Comparison of ENCODE assay signal across 12 cellular contexts in the genomic region with DNA sequence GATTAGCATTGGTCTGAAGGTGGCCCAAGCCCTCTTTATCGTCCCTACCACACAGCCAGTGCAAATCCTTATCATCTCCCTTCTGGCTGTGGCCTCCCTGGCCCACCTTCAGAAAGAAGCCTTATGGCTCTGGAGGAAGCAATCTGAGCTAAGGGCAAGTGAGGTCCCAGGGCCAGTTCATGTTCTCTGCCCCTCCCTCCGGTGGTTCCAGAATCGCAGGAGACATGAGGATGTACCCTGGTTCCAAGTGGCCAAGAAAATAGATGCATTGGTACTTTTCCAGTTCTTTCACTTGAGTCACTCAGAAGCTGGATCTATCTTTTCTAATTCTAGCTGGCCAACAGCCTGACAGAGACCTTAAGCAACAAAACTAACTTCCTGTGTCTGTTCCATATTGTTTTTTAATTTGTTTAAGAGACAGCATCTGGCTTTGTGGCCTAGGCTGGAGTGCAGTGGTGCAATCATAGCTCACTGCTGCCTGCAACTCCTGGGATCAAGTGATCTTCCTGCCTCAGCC.
A peak's percentile ranks its signal among the peaks of the same experiment; 100 is the strongest.
DNase-seq lines count a peak whose midpoint lies in the region; ATAC-seq, FAIRE-seq and TF ChIP-seq lines count a peak whose summit lies in the region.
"Had no signal": no experiment of that assay in that cellular context is flagged by ENCODE, and none has a peak within 500 bp of the region (broad histone marks: within the 10 kb centered on the region; RNA-seq: fewer than 3 reads in every experiment).

No MANE protein-coding gene starts in this region.

- CTCF ChIA-PET in K562 (lab: Yijun Ruan, JAX; ENCODE audit: low intra/inter-chr PET ratio) = no interaction called here
- CTCF ChIA-PET in HepG2 (lab: Yijun Ruan, JAX; ENCODE audit: low intra/inter-chr PET ratio, low total read pairs) = no interaction called here
- CTCF ChIA-PET in activated CD4-positive, alpha-beta memory T cell treated with anti-CD3 and anti-CD28 coated beads for 36 hours (lab: Charles Lee) = no interaction called here

- H3K9ac ChIP-seq in K562 (ENCODE audit: insufficient read depth in 1 of 2, low read depth in 2 of 2, low read length in 2 of 2) (no peak overlapping the region), HepG2 (ENCODE audit: insufficient read depth, low read depth, low read length) (no peak overlapping the region)

- H3K9me3 Mint-ChIP-seq in activated CD4-positive, alpha-beta memory T cell treated with anti-CD3 and anti-CD28 coated beads for 36 hours = no peaks in the 10 kb centered on the region
- H3K9me3 Mint-ChIP-seq: effector memory CD8-positive, alpha-beta T cell had no signal

- H3K27me3 Mint-ChIP-seq in activated CD4-positive, alpha-beta memory T cell treated with anti-CD3 and anti-CD28 coated beads for 36 hours = peaks cover 13% of the 10 kb centered on the region

- intact Hi-C loops in Right ventricle myocardium inferior (cut with DNase I) = no loop called here
- intact Hi-C loops in cardiac septum (cut with DNase I) = no loop called here
- intact Hi-C loops in K562 (cut with micrococcal nuclease) = no loop called here
- intact Hi-C loops in HepG2 (cut with micrococcal nuclease; ENCODE audit: unreplicated experiment) = no loop called here
- intact Hi-C loops in uterus (cut with DNase I; ENCODE audit: low total_unique reads) = no loop called here
- intact Hi-C loops in activated CD4-positive, alpha-beta memory T cell treated with anti-CD3 and anti-CD28 coated beads for 36 hours (cut with micrococcal nuclease) = no loop called here

- H3K4me1 Mint-ChIP-seq in activated CD4-positive, alpha-beta memory T cell treated with anti-CD3 and anti-CD28 coated beads for 36 hours (ENCODE audit: low read depth) = no peaks in the 10 kb centered on the region

- no peaks in the 10 kb centered on the region for H3K36me3 Mint-ChIP-seq in activated CD4-positive, alpha-beta memory T cell treated with anti-CD3 and anti-CD28 coated beads for 36 hours

- no peaks in the 10 kb centered on the region for H3K27me3 ChIP-seq in K562 (ENCODE audit: control insufficient read depth in 2 of 2, insufficient read depth in 2 of 2, low read length in 2 of 2)
- no peaks in the 10 kb centered on the region for H3K27me3 ChIP-seq in HepG2 (ENCODE audit: control insufficient read depth in 1 of 2, insufficient read depth in 2 of 2, low read length in 2 of 2)
- H3K27me3 ChIP-seq in uterus = no peaks in the 10 kb centered on the region
- H3K27me3 ChIP-seq: right lobe of liver had no signal

- no peaks in the 10 kb centered on the region for H3K9me1 ChIP-seq in K562 (ENCODE audit: control insufficient read depth, insufficient read depth, low read length)

- H4K20me1 ChIP-seq in K562 (replicated peaks; ENCODE audit: control insufficient read depth, insufficient read depth, low read length) (peaks cover 7% of the 10 kb centered on the region; the same call in 1 of the 2 replicates), HepG2 (ENCODE audit: insufficient read depth, low read length) (no peaks in the 10 kb centered on the region)

- in situ Hi-C loops in K562 (cut with MboI) (no loop called here), HepG2 (cut with HindIII; ENCODE audit: extremely low pct_ligation_motif_present, low pct_unique_long_range_greater_than_20kb) (no loop called here)

- TF ChIP-seq RAD21 in K562 (CRISPR knock-in tag; conservative IDR thresholded peaks at IDR 0.05 in 1 of 2, IDR thresholded peaks at IDR 0.05 in 1 of 2) = peak; percentile 11 to 25; a peak in 3 of 4 replicates
- TF ChIP-seq RAD21 in HepG2 (CRISPR knock-in tag; IDR thresholded peaks at IDR 0.05) = no peak

- H3K27ac Mint-ChIP-seq in activated CD4-positive, alpha-beta memory T cell treated with anti-CD3 and anti-CD28 coated beads for 36 hours = no peak overlapping the region
- H3K27ac Mint-ChIP-seq: effector memory CD8-positive, alpha-beta T cell; WTC11 had no signal

- peak; percentile 83 for ATAC-seq in Right ventricle myocardium inferior
- ATAC-seq in K562 = peak; percentile 99
- no peak for ATAC-seq in HepG2
- ATAC-seq: effector memory CD8-positive, alpha-beta T cell; WTC11 had no signal

- H3K9me3 ChIP-seq in K562 (replicated peaks; ENCODE audit: control insufficient read depth, insufficient read depth, low read depth, low read length) (no peaks in the 10 kb centered on the region; the same call in 1 of the 2 replicates), HepG2 (ENCODE audit: low read length) (no peaks in the 10 kb centered on the region), uterus (no peaks in the 10 kb centered on the region)
- H3K9me3 ChIP-seq: right lobe of liver had no signal

- H3K4me1 ChIP-seq in K562 (replicated peaks in 1 of 2; ENCODE audit: control insufficient read depth in 2 of 2, insufficient read depth in 2 of 2, low read length in 2 of 2) (peaks cover 3 to 26% of the 10 kb centered on the region in 2 experiments; a peak in 4 of 5 replicates), HepG2 (ENCODE audit: insufficient read depth, low read length) (peaks cover 47% of the 10 kb centered on the region), uterus (no peaks in the 10 kb centered on the region)
- H3K4me1 ChIP-seq: right lobe of liver had no signal

- H3K4me2 ChIP-seq in K562 (ENCODE audit: insufficient read depth, low read length) (peak overlapping the region; percentile 12; the same call in 1 of the 2 replicates), HepG2 (ENCODE audit: low read depth, low read length) (no peak overlapping the region)

- POLR2A ChIA-PET in K562 (lab: Yijun Ruan, JAX) = interaction anchor here (0.5 to 1.7 kb wide), 7 partner anchors 9 to 311 kb away, joined by 3 to 4 read pairs (median 4); no protein-coding TSS in a partner anchor
- POLR2A ChIA-PET in HepG2 (lab: Yijun Ruan, JAX) = interaction anchor here (1.3 kb wide), 1 partner anchor 9 kb away, joined by 6 read pairs; no protein-coding TSS in a partner anchor
- POLR2A ChIA-PET in activated CD4-positive, alpha-beta memory T cell treated with anti-CD3 and anti-CD28 coated beads for 36 hours (lab: Charles Lee) = no interaction called here

- H3K79me2 ChIP-seq in K562 (ENCODE audit: control insufficient read depth, insufficient read depth, low read length) (no peaks in the 10 kb centered on the region), HepG2 (ENCODE audit: insufficient read depth, low read length) (peaks cover 24% of the 10 kb centered on the region)

- H3K4me3 ChIP-seq in K562 = no peak overlapping the region
- H3K4me3 ChIP-seq in HepG2 (replicated peaks in 1 of 3; ENCODE audit: insufficient read depth in 1 of 3, low read depth in 2 of 3, low read length in 3 of 3) = no peak overlapping the region
- H3K4me3 ChIP-seq in uterus = no peak overlapping the region
- H3K4me3 ChIP-seq: right lobe of liver had no signal

- DNase-seq in Right ventricle myocardium inferior (ENCODE audit: missing footprints) = no peak
- DNase-seq in cardiac septum (ENCODE audit: low spot score) = no peak
- peak; percentile 73 to 91 (median 82) for DNase-seq in K562 (ENCODE audit: extremely low read depth in 1 of 4, low spot score in 3 of 4)
- no peak for DNase-seq in HepG2 (ENCODE audit: low spot score)
- no peak for DNase-seq in uterus
- DNase-seq in activated CD4-positive, alpha-beta memory T cell treated with anti-CD3 and anti-CD28 coated beads for 36 hours = no peak
- DNase-seq in DMS 273 treated with DMSO at 0.1 percent for 48 hours (lab: John Stamatoyannopoulos, UW) = no peak
- DNase-seq in ecto neural progenitor cell (ENCODE audit: low spot score) = no peak
- DNase-seq: activated naive CD4-positive, alpha-beta T cell; effector memory CD8-positive, alpha-beta T cell; right lobe of liver had no signal

- H2AFZ ChIP-seq in K562 (ENCODE audit: low read depth, low read length) (no peak overlapping the region), HepG2 (ENCODE audit: low read length) (no peak overlapping the region)

- H3K36me3 ChIP-seq in K562 (ENCODE audit: control insufficient read depth, insufficient read depth, low read length) (no peaks in the 10 kb centered on the region), HepG2 (replicated peaks in 1 of 2; ENCODE audit: control insufficient read depth in 1 of 2, insufficient read depth in 2 of 2, low read length in 2 of 2) (peaks cover 2 to 11% of the 10 kb centered on the region in 2 experiments; a peak in 4 of 5 replicates), uterus (no peaks in the 10 kb centered on the region)
- H3K36me3 ChIP-seq: right lobe of liver had no signal

- TF ChIP-seq POLR2A in K562 (conservative IDR thresholded peaks at IDR 0.05) = no peak
- TF ChIP-seq POLR2A in HepG2 (IDR thresholded peaks at IDR 0.05; ENCODE audit: insufficient read depth in 1 of 2, low read depth in 2 of 2, low read length in 2 of 2) = no peak
- TF ChIP-seq POLR2A in uterus (IDR thresholded peaks at IDR 0.05) = no peak

- TF ChIP-seq CTCF in K562 (IDR thresholded peaks at IDR 0.05 in 2 of 3, conservative IDR thresholded peaks at IDR 0.05 in 1 of 3; ENCODE audit: insufficient read depth in 2 of 3, low read depth in 1 of 3, low read length in 3 of 3) (no peak), HepG2 (CRISPR knock-in tag; IDR thresholded peaks at IDR 0.05) (no peak), uterus (IDR thresholded peaks at IDR 0.05) (no peak)

- WGBS in K562 (ENCODE audit: insufficient coverage, low coverage, missing lambda C conversion rate) = 0% methylated on average over 3 of the region's 3 CpGs
- 100% methylated on average over 3 of the region's 3 CpGs for WGBS in HepG2 (ENCODE audit: low lambda C conversion rate)

- H3K27ac ChIP-seq in K562 (ENCODE audit: extremely low read depth, low read depth, low read length) = no peak overlapping the region
- H3K27ac ChIP-seq in HepG2 (ENCODE audit: extremely low read length, insufficient read depth, low read length) = no peak overlapping the region
- peak overlapping the region in 1 of 2 donors; percentile 34 for H3K27ac ChIP-seq in uterus
- H3K27ac ChIP-seq: right lobe of liver had no signal

- no TSS peak for BruUV-seq in K562 (replicated peaks; lab: Mats Ljungman, UMichigan)
- BruUV-seq in HepG2 (replicated peaks; lab: Mats Ljungman, UMichigan) = no TSS peak

- TF ChIP-seq EP300 in K562 (IDR thresholded peaks at IDR 0.05; ENCODE audit: low read length) (peak; percentile 98), HepG2 (IDR thresholded peaks at IDR 0.05; ENCODE audit: low read depth in 2 of 2, low read length in 2 of 2) (no peak), HepG2 (CRISPR knock-in tag; IDR thresholded peaks at IDR 0.05; ENCODE audit: borderline replicate concordance) (no peak)

- no peak overlapping the region for H3K4me3 Mint-ChIP-seq in activated CD4-positive, alpha-beta memory T cell treated with anti-CD3 and anti-CD28 coated beads for 36 hours
- H3K4me3 Mint-ChIP-seq: effector memory CD8-positive, alpha-beta T cell; WTC11 had no signal

- FAIRE-seq in K562 (lab: Jason Lieb, UNC) (peak; percentile 99), HepG2 (lab: Jason Lieb, UNC) (no peak)

TF ChIP-seq in K562, 482 proteins besides CTCF, POLR2A, EP300 and RAD21 (continues in another document):
- no peak for TF ChIP-seq MCM7 (IDR thresholded peaks at IDR 0.05)
- TF ChIP-seq SIRT6 (IDR thresholded peaks at IDR 0.05; ENCODE audit: low read depth, low read length) = no peak
- TF ChIP-seq CBFA2T2 (conservative IDR thresholded peaks at IDR 0.05) = peak; percentile 98

TF ChIP-seq in HepG2, 621 proteins besides CTCF, POLR2A, EP300 and RAD21:
- TF ChIP-seq SALL1 (CRISPR knock-in tag; IDR thresholded peaks at IDR 0.05) = no peak
- TF ChIP-seq CEBPG (CRISPR knock-in tag; IDR thresholded peaks at IDR 0.05) = 0 out of 2 replicates have a peak, but pooled peaks have one; percentile 12

Comparison
In these comparisons a context has a peak if more than half of its experiments do, and no peak if none do; other contexts are left out.
1. DNase-seq: peak in K562 (4 of 4); none in Right ventricle myocardium inferior (single experiment), cardiac septum (single experiment), HepG2 (single experiment), uterus (0 of 2), activated CD4-positive, alpha-beta memory T cell treated with anti-CD3 and anti-CD28 coated beads for 36 hours (single experiment), DMS 273 treated with DMSO at 0.1 percent for 48 hours (single experiment) and ecto neural progenitor cell (single experiment).